23 cellular contexts compared by ENCODE assay signal in the genomic region with DNA sequence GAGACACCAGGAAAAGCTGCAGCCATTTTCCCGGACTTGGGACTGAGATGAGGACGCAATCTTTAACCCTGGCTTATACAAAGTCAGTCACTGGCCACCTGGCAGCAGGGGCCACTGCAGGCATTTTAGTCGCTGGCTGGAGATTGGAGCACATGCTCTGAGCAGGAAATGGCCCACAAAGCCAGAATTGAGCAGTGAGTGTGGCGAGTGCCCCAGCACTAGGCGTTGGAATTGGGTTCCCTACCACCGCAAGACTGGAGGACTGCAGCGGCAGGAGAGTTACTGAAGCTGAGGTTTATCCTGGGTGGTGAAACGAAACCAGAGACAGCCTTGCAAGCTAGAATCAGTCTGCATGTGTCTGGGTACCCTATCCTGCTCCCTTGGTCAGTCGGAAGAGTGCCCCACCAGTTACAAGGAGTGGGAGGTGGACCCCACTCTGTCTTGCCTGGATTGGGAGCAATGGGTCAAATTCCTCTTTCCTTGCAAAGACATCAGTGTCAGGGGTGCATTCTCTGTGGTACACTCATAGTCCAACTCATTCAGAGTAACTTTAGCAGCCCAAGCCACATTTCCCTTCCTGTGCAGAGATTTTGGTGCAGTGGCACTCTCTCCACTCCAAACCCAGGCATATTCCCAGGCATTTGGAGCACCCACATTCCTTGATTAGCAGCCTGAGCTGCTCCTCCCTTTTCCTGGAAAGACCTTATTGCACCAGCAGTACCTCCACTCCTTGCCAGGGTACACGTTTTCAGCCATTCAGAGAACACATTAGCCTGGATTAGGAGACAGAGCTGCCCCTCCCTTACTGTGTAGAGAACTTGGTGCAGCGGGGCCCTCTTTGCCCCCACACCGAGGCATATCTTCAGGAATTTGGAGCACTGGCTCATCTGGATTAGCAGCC.
"Had no signal": no experiment of that assay in that cellular context is flagged by ENCODE, and none has a peak within 500 bp of the region (broad histone marks: within the 10 kb centered on the region; RNA-seq: fewer than 3 reads in every experiment).

No MANE protein-coding gene starts in this region.

- ATAC-seq: activated T-helper 17 cell treated with anti-CD3 and anti-CD28 coated beads, Interleukin-2, amount 50 U/mL, for 72 hours; effector memory CD8-positive, alpha-beta T cell; left lung; mucosa of descending colon; psoas muscle; right cardiac atrium had no signal

- H3K27ac Mint-ChIP-seq: activated B cell treated with CpG ODN at 0.5 μM for 24 hours; activated CD4-positive, alpha-beta memory T cell treated with anti-CD3 and anti-CD28 coated beads, Interleukin-2, amount 10 ng/mL, durations not matched to agents 7 days and 5 days; activated naive CD8-positive, alpha-beta T cell treated with anti-CD3 and anti-CD28 coated beads, Interleukin-2, amount 10 ng/mL, durations not matched to agents 7 days and 5 days; activated T-helper 17 cell treated with anti-CD3 and anti-CD28 coated beads, Interleukin-2, amount 50 U/mL, for 72 hours; effector memory CD8-positive, alpha-beta T cell; naive B cell had no signal

- H3K36me3 ChIP-seq: left lung, ovary, thoracic aorta, upper lobe of left lung had no signal

- H3K27me3 Mint-ChIP-seq: activated B cell treated with CpG ODN at 0.5 μM for 24 hours; activated CD4-positive, alpha-beta memory T cell treated with anti-CD3 and anti-CD28 coated beads, Interleukin-2, amount 10 ng/mL, durations not matched to agents 7 days and 5 days; activated naive CD8-positive, alpha-beta T cell treated with anti-CD3 and anti-CD28 coated beads, Interleukin-2, amount 10 ng/mL, durations not matched to agents 7 days and 5 days; activated T-helper 17 cell treated with anti-CD3 and anti-CD28 coated beads, Interleukin-2, amount 50 U/mL, for 72 hours; effector memory CD8-positive, alpha-beta T cell; naive B cell had no signal

- DNase-seq: activated B cell treated with CpG ODN at 0.5 μM for 24 hours; activated CD4-positive, alpha-beta memory T cell treated with anti-CD3 and anti-CD28 coated beads, Interleukin-2, amount 10 ng/mL, durations not matched to agents 7 days and 5 days; activated CD4-positive, alpha-beta T cell treated with anti-CD3 and anti-CD28 coated beads for 48 hours; activated naive CD4-positive, alpha-beta T cell; activated naive CD8-positive, alpha-beta T cell treated with anti-CD3 and anti-CD28 coated beads, Interleukin-2, amount 10 ng/mL, durations not matched to agents 7 days and 5 days; activated T-cell treated with anti-CD3 and anti-CD28 coated beads, Interleukin-2, amount 50 U/mL, for 1 hour; amygdala; effector memory CD8-positive, alpha-beta T cell; kidney; mammary epithelial cell; mucosa of descending colon; naive B cell; ovary; psoas muscle; right cardiac atrium; SW 1271; T-helper 2 cell; upper lobe of left lung had no signal

- H3K27me3 ChIP-seq: hepatocyte, left lung, ovary, upper lobe of left lung had no signal

- H3K4me3 Mint-ChIP-seq: activated B cell treated with CpG ODN at 0.5 μM for 24 hours; activated CD4-positive, alpha-beta memory T cell treated with anti-CD3 and anti-CD28 coated beads, Interleukin-2, amount 10 ng/mL, durations not matched to agents 7 days and 5 days; activated naive CD8-positive, alpha-beta T cell treated with anti-CD3 and anti-CD28 coated beads, Interleukin-2, amount 10 ng/mL, durations not matched to agents 7 days and 5 days; activated T-helper 17 cell treated with anti-CD3 and anti-CD28 coated beads, Interleukin-2, amount 50 U/mL, for 72 hours; effector memory CD8-positive, alpha-beta T cell had no signal

- H3K4me1 Mint-ChIP-seq: activated B cell treated with CpG ODN at 0.5 μM for 24 hours; activated CD4-positive, alpha-beta memory T cell treated with anti-CD3 and anti-CD28 coated beads, Interleukin-2, amount 10 ng/mL, durations not matched to agents 7 days and 5 days; activated naive CD8-positive, alpha-beta T cell treated with anti-CD3 and anti-CD28 coated beads, Interleukin-2, amount 10 ng/mL, durations not matched to agents 7 days and 5 days; activated T-helper 17 cell treated with anti-CD3 and anti-CD28 coated beads, Interleukin-2, amount 50 U/mL, for 72 hours had no signal

- FAIRE-seq: kidney, TTC549 had no signal

- H3K27ac ChIP-seq: hepatocyte, left lung, ovary, psoas muscle, thoracic aorta, upper lobe of left lung had no signal

- H3K4me2 ChIP-seq: hepatocyte had no signal

- H3K4me1 ChIP-seq: left lung, psoas muscle, upper lobe of left lung had no signal

- H3K9me3 ChIP-seq: ovary had no signal

- H3K4me3 ChIP-seq: hepatocyte, left lung, mucosa of descending colon, ovary, psoas muscle, thoracic aorta, upper lobe of left lung had no signal

- H2AFZ ChIP-seq: hepatocyte had no signal
